1 cellular context compared by ENCODE assay signal in the genomic region with DNA sequence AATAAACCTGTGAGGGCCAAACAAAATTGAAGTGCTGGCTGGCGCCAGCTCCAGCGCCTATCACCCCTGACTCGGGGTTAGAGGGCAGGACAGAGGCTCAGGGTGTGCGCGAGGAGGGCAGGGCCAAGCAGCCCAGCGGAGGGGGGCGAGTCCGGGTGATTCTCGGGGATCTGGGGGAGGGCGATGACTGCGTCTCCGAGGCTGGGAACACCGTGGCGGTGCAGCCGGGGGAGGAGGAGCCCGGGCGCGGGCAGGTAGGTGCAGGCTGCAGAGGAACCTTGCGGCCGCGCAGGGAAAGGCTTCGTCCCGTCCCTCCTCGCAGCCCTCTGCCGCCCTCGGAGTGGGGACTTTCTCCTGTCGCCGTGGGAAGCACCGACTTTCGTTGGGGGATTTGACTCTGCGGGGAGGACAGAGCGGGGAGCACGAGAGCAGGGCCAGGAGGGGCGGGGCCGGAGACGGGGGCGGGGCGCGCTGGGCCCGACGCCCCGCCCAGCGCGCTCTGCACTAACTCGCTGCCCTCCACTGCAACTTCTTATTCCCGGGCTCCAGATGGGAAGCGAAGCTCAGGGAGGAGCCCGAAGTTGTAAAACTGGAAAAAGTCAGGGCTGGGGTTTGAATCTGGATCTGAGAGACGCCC.
A peak's percentile ranks its signal among the peaks of the same experiment; 100 is the strongest.
TF ChIP-seq lines count a peak whose summit lies in the region.

No MANE protein-coding gene starts in this region.

TF ChIP-seq in HepG2, 621 proteins besides CTCF, POLR2A, EP300 and RAD21 (continues in another document):
- TF ChIP-seq ZKSCAN5 (CRISPR knock-in tag; IDR thresholded peaks at IDR 0.05) (no peak), ZNF556 (CRISPR knock-in tag; IDR thresholded peaks at IDR 0.05; ENCODE audit: borderline replicate concordance) (0 out of 2 replicates have a peak, but pooled peaks have one; percentile 34), ZNF788 (CRISPR knock-in tag; IDR thresholded peaks at IDR 0.05; ENCODE audit: borderline replicate concordance) (peak; percentile 22; the same call in 1 of the 2 replicates), SPEN (CRISPR knock-in tag; IDR thresholded peaks at IDR 0.05; ENCODE audit: low read depth) (0 out of 2 replicates have a peak, but pooled peaks have one; percentile 25), REPIN1 (CRISPR knock-in tag; IDR thresholded peaks at IDR 0.05; ENCODE audit: borderline replicate concordance, low read depth) (no peak), SP1 (IDR thresholded peaks at IDR 0.05) (no peak), SP1 (CRISPR knock-in tag; IDR thresholded peaks at IDR 0.05) (peak; percentile 38; the same call in 1 of the 2 replicates), ZNF234 (CRISPR knock-in tag; conservative IDR thresholded peaks at IDR 0.05) (no peak), ZSCAN22 (CRISPR knock-in tag; IDR thresholded peaks at IDR 0.05) (no peak), SMC3 (IDR thresholded peaks at IDR 0.05; ENCODE audit: low read length) (no peak), ZNF441 (CRISPR knock-in tag; IDR thresholded peaks at IDR 0.05; ENCODE audit: borderline replicate concordance) (peak; percentile 15; the same call in 1 of the 2 replicates), POLR2G (IDR thresholded peaks at IDR 0.05; ENCODE audit: low read depth, low read length) (peak; percentile 23; the same call in 1 of the 2 replicates), ARNT2 (CRISPR knock-in tag; IDR thresholded peaks at IDR 0.05; ENCODE audit: low read depth) (peak; percentile 54; the same call in 1 of the 2 replicates), CHCHD3 (CRISPR knock-in tag; IDR thresholded peaks at IDR 0.05) (peak; percentile 55; the same call in 1 of the 2 replicates), HOXA3 (CRISPR knock-in tag; IDR thresholded peaks at IDR 0.05) (peak; percentile 11; the same call in 1 of the 2 replicates), HNRNPK (IDR thresholded peaks at IDR 0.05; ENCODE audit: low read depth, low read length, poor library complexity, severe bottlenecking) (peak; percentile 33), JARID2 (CRISPR knock-in tag; IDR thresholded peaks at IDR 0.05; ENCODE audit: insufficient replicate concordance) (no peak), ZNF263 (CRISPR knock-in tag; IDR thresholded peaks at IDR 0.05) (peak; percentile 99), ZSCAN25 (CRISPR knock-in tag; IDR thresholded peaks at IDR 0.05) (0 out of 2 replicates have a peak, but pooled peaks have one; percentile 24), NR1H2 (CRISPR knock-in tag; IDR thresholded peaks at IDR 0.05; ENCODE audit: borderline replicate concordance, low read depth) (no peak), MYC (CRISPR knock-in tag; IDR thresholded peaks at IDR 0.05; ENCODE audit: borderline replicate concordance) (0 out of 2 replicates have a peak, but pooled peaks have one; percentile 26), FOXM1 (CRISPR knock-in tag; IDR thresholded peaks at IDR 0.05) (no peak), ZNF335 (CRISPR knock-in tag; IDR thresholded peaks at IDR 0.05) (0 out of 2 replicates have a peak, but pooled peaks have one; percentile 51), MAZ (IDR thresholded peaks at IDR 0.05; ENCODE audit: borderline replicate concordance, low read depth, low read length) (no peak), MAZ (CRISPR knock-in tag; IDR thresholded peaks at IDR 0.05; ENCODE audit: low read depth) (peak; percentile 89), MED1 (CRISPR knock-in tag; IDR thresholded peaks at IDR 0.05) (no peak), ZNF572 (CRISPR knock-in tag; IDR thresholded peaks at IDR 0.05) (0 out of 2 replicates have a peak, but pooled peaks have one; percentile 31), RCOR2 (CRISPR knock-in tag; IDR thresholded peaks at IDR 0.05) (no peak), ELF1 (CRISPR knock-in tag; IDR thresholded peaks at IDR 0.05) (no peak)
- TF ChIP-seq, protein P1, sequence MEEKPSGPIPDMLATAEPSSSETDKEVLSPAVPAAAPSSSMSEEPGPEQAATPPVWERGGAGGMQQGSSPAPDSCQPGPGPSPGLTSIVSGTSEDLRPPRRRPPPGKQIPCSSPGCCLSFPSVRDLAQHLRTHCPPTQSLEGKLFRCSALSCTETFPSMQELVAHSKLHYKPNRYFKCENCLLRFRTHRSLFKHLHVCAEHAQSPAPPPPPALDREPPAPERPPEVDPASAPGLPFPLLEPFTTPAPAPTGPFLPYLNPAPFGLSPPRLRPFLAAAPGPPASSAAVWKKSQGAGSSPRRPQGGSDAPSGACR (CRISPR knock-in tag; IDR thresholded peaks at IDR 0.05), result peak; percentile 29; the same call in 1 of the 2 replicates
- TF ChIP-seq, protein P2, sequence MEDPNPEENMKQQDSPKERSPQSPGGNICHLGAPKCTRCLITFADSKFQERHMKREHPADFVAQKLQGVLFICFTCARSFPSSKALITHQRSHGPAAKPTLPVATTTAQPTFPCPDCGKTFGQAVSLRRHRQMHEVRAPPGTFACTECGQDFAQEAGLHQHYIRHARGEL (CRISPR knock-in tag; IDR thresholded peaks at IDR 0.05), result no peak
- TF ChIP-seq, protein P3, sequence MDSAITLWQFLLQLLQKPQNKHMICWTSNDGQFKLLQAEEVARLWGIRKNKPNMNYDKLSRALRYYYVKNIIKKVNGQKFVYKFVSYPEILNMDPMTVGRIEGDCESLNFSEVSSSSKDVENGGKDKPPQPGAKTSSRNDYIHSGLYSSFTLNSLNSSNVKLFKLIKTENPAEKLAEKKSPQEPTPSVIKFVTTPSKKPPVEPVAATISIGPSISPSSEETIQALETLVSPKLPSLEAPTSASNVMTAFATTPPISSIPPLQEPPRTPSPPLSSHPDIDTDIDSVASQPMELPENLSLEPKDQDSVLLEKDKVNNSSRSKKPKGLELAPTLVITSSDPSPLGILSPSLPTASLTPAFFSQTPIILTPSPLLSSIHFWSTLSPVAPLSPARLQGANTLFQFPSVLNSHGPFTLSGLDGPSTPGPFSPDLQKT (CRISPR knock-in tag; IDR thresholded peaks at IDR 0.05; ENCODE audit: borderline replicate concordance), result no peak
- TF ChIP-seq, protein P4, sequence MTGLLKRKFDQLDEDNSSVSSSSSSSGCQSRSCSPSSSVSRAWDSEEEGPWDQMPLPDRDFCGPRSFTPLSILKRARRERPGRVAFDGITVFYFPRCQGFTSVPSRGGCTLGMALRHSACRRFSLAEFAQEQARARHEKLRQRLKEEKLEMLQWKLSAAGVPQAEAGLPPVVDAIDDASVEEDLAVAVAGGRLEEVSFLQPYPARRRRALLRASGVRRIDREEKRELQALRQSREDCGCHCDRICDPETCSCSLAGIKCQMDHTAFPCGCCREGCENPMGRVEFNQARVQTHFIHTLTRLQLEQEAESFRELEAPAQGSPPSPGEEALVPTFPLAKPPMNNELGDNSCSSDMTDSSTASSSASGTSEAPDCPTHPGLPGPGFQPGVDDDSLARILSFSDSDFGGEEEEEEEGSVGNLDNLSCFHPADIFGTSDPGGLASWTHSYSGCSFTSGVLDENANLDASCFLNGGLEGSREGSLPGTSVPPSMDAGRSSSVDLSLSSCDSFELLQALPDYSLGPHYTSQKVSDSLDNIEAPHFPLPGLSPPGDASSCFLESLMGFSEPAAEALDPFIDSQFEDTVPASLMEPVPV (CRISPR knock-in tag; IDR thresholded peaks at IDR 0.05), result 0 out of 2 replicates have a peak, but pooled peaks have one; percentile 31
- TF ChIP-seq, protein P5, sequence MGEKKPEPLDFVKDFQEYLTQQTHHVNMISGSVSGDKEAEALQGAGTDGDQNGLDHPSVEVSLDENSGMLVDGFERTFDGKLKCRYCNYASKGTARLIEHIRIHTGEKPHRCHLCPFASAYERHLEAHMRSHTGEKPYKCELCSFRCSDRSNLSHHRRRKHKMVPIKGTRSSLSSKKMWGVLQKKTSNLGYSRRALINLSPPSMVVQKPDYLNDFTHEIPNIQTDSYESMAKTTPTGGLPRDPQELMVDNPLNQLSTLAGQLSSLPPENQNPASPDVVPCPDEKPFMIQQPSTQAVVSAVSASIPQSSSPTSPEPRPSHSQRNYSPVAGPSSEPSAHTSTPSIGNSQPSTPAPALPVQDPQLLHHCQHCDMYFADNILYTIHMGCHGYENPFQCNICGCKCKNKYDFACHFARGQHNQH (CRISPR knock-in tag; IDR thresholded peaks at IDR 0.05), result 0 out of 2 replicates have a peak, but pooled peaks have one; percentile 27
- TF ChIP-seq, protein P6, sequence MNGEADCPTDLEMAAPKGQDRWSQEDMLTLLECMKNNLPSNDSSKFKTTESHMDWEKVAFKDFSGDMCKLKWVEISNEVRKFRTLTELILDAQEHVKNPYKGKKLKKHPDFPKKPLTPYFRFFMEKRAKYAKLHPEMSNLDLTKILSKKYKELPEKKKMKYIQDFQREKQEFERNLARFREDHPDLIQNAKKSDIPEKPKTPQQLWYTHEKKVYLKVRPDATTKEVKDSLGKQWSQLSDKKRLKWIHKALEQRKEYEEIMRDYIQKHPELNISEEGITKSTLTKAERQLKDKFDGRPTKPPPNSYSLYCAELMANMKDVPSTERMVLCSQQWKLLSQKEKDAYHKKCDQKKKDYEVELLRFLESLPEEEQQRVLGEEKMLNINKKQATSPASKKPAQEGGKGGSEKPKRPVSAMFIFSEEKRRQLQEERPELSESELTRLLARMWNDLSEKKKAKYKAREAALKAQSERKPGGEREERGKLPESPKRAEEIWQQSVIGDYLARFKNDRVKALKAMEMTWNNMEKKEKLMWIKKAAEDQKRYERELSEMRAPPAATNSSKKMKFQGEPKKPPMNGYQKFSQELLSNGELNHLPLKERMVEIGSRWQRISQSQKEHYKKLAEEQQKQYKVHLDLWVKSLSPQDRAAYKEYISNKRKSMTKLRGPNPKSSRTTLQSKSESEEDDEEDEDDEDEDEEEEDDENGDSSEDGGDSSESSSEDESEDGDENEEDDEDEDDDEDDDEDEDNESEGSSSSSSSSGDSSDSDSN (CRISPR knock-in tag; IDR thresholded peaks at IDR 0.05), result peak; percentile 57
- TF ChIP-seq, protein P7, sequence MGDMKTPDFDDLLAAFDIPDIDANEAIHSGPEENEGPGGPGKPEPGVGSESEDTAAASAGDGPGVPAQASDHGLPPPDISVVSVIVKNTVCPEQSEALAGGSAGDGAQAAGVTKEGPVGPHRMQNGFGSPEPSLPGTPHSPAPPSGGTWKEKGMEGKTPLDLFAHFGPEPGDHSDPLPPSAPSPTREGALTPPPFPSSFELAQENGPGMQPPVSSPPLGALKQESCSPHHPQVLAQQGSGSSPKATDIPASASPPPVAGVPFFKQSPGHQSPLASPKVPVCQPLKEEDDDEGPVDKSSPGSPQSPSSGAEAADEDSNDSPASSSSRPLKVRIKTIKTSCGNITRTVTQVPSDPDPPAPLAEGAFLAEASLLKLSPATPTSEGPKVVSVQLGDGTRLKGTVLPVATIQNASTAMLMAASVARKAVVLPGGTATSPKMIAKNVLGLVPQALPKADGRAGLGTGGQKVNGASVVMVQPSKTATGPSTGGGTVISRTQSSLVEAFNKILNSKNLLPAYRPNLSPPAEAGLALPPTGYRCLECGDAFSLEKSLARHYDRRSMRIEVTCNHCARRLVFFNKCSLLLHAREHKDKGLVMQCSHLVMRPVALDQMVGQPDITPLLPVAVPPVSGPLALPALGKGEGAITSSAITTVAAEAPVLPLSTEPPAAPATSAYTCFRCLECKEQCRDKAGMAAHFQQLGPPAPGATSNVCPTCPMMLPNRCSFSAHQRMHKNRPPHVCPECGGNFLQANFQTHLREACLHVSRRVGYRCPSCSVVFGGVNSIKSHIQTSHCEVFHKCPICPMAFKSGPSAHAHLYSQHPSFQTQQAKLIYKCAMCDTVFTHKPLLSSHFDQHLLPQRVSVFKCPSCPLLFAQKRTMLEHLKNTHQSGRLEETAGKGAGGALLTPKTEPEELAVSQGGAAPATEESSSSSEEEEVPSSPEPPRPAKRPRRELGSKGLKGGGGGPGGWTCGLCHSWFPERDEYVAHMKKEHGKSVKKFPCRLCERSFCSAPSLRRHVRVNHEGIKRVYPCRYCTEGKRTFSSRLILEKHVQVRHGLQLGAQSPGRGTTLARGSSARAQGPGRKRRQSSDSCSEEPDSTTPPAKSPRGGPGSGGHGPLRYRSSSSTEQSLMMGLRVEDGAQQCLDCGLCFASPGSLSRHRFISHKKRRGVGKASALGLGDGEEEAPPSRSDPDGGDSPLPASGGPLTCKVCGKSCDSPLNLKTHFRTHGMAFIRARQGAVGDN (CRISPR knock-in tag; IDR thresholded peaks at IDR 0.05), result peak; percentile 72
- TF ChIP-seq, protein P8, sequence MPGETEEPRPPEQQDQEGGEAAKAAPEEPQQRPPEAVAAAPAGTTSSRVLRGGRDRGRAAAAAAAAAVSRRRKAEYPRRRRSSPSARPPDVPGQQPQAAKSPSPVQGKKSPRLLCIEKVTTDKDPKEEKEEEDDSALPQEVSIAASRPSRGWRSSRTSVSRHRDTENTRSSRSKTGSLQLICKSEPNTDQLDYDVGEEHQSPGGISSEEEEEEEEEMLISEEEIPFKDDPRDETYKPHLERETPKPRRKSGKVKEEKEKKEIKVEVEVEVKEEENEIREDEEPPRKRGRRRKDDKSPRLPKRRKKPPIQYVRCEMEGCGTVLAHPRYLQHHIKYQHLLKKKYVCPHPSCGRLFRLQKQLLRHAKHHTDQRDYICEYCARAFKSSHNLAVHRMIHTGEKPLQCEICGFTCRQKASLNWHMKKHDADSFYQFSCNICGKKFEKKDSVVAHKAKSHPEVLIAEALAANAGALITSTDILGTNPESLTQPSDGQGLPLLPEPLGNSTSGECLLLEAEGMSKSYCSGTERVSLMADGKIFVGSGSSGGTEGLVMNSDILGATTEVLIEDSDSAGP (CRISPR knock-in tag; IDR thresholded peaks at IDR 0.05; ENCODE audit: borderline replicate concordance), result peak; percentile 64
- TF ChIP-seq, protein P9, sequence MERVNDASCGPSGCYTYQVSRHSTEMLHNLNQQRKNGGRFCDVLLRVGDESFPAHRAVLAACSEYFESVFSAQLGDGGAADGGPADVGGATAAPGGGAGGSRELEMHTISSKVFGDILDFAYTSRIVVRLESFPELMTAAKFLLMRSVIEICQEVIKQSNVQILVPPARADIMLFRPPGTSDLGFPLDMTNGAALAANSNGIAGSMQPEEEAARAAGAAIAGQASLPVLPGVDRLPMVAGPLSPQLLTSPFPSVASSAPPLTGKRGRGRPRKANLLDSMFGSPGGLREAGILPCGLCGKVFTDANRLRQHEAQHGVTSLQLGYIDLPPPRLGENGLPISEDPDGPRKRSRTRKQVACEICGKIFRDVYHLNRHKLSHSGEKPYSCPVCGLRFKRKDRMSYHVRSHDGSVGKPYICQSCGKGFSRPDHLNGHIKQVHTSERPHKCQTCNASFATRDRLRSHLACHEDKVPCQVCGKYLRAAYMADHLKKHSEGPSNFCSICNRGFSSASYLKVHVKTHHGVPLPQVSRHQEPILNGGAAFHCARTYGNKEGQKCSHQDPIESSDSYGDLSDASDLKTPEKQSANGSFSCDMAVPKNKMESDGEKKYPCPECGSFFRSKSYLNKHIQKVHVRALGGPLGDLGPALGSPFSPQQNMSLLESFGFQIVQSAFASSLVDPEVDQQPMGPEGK (CRISPR knock-in tag; IDR thresholded peaks at IDR 0.05), result peak; percentile 49; the same call in 1 of the 2 replicates
- TF ChIP-seq, protein P10, sequence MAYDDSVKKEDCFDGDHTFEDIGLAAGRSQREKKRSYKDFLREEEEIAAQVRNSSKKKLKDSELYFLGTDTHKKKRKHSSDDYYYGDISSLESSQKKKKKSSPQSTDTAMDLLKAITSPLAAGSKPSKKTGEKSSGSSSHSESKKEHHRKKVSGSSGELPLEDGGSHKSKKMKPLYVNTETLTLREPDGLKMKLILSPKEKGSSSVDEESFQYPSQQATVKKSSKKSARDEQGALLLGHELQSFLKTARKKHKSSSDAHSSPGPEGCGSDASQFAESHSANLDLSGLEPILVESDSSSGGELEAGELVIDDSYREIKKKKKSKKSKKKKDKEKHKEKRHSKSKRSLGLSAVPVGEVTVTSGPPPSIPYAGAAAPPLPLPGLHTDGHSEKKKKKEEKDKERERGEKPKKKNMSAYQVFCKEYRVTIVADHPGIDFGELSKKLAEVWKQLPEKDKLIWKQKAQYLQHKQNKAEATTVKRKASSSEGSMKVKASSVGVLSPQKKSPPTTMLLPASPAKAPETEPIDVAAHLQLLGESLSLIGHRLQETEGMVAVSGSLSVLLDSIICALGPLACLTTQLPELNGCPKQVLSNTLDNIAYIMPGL (CRISPR knock-in tag; IDR thresholded peaks at IDR 0.05; ENCODE audit: borderline replicate concordance in 1 of 2, low read depth in 1 of 2), result 0 out of 4 replicates have a peak, but pooled peaks have one; percentile 21 to 40
